In genomic region chr14:72476657-72477499, GRCh38 we compare ENCODE assay signal across 8 cellular contexts.
DNase-seq lines count a peak whose midpoint lies in the region; ATAC-seq and TF ChIP-seq lines count a peak whose summit lies in the region.

No MANE protein-coding gene starts in this region.

- H3K18ac ChIP-seq in neuronal stem cell (ENCODE audit: low read length): no peak overlapping the region

- peak overlapping the region; percentile 75 for H3K4me2 ChIP-seq in BLaER1
- H3K4me2 ChIP-seq in neuronal stem cell (ENCODE audit: insufficient read depth, low read length, poor library complexity, severe bottlenecking): no peak overlapping the region

- no peak overlapping the region for H3K9ac ChIP-seq in BLaER1
- H3K9ac ChIP-seq in neuronal stem cell (ENCODE audit: low read depth, low read length, poor library complexity): no peak overlapping the region

- ATAC-seq in GM19438 (IDR thresholded peaks at IDR 0.05; ENCODE audit: low read depth, unreplicated experiment) (peak; percentile 75), HG03460 (IDR thresholded peaks at IDR 0.05; ENCODE audit: unreplicated experiment) (peak; percentile 80)

- H2AFZ ChIP-seq in neuronal stem cell (ENCODE audit: low read length): peak overlapping the region; percentile 67

- H2AK5ac ChIP-seq in neuronal stem cell (ENCODE audit: low read depth, low read length): no peak overlapping the region

- no peak overlapping the region for H3K4me3 Mint-ChIP-seq in nephron progenitor cell

- peak; percentile 46 for DNase-seq in UCSD-AML1 (lab: John Stamatoyannopoulos, UW; ENCODE audit: unreplicated experiment)
- DNase-seq in cerebellum (ENCODE audit: low spot score): peak; percentile 54
- no peak for DNase-seq in neuronal stem cell (ENCODE audit: low spot score)
- no peak for DNase-seq in NCI-H146 (lab: John Stamatoyannopoulos, UW)
- DNase-seq in nephron progenitor cell: no peak

- H3K36me3 ChIP-seq in BLaER1: no peaks in the 10 kb centered on the region
- no peaks in the 10 kb centered on the region for H3K36me3 ChIP-seq in neuronal stem cell (replicated peaks in 1 of 2; ENCODE audit: control insufficient read depth in 2 of 2, insufficient read depth in 2 of 2, low read length in 2 of 2)

- H3K4me1 Mint-ChIP-seq in nephron progenitor cell: peaks cover 52% of the 10 kb centered on the region

- no peaks in the 10 kb centered on the region for H4K20me1 ChIP-seq in BLaER1

- no peak overlapping the region for H4K91ac ChIP-seq in neuronal stem cell (ENCODE audit: low read depth, low read length, poor library complexity)

- no peaks in the 10 kb centered on the region for H3K9me3 ChIP-seq in BLaER1
- no peaks in the 10 kb centered on the region for H3K9me3 ChIP-seq in neuronal stem cell (replicated peaks in 1 of 2; ENCODE audit: control insufficient read depth in 2 of 2, insufficient read depth in 1 of 2, low read depth in 1 of 2, low read length in 2 of 2)

- no peak overlapping the region for H2BK120ac ChIP-seq in neuronal stem cell (ENCODE audit: low read depth, low read length)

- H2BK15ac ChIP-seq in neuronal stem cell (ENCODE audit: low read length): no peak overlapping the region

- no peak overlapping the region for H4K8ac ChIP-seq in neuronal stem cell (ENCODE audit: low read depth, low read length)

- H2BK5ac ChIP-seq in neuronal stem cell (ENCODE audit: low read length): no peak overlapping the region

- H3K9me3 Mint-ChIP-seq in nephron progenitor cell: peaks cover under 1% of the 10 kb centered on the region

- H3K4me3 ChIP-seq in BLaER1 (no peak overlapping the region), neuronal stem cell (ENCODE audit: low read length in 2 of 2) (no peak overlapping the region)

- H3K36me3 Mint-ChIP-seq in nephron progenitor cell (ENCODE audit: low read depth): no peaks in the 10 kb centered on the region

- H3K27me3 Mint-ChIP-seq in nephron progenitor cell (ENCODE audit: low read depth, poor library complexity): no peaks in the 10 kb centered on the region

- no peaks in the 10 kb centered on the region for H3K79me1 ChIP-seq in neuronal stem cell (ENCODE audit: low read depth, low read length)

- H3K4ac ChIP-seq in neuronal stem cell (ENCODE audit: low read length): no peak overlapping the region

- no peak for TF ChIP-seq CTCF in nephron progenitor cell (IDR thresholded peaks at IDR 0.05)

- H3K4me1 ChIP-seq in BLaER1 (peaks cover 61% of the 10 kb centered on the region), neuronal stem cell (ENCODE audit: control insufficient read depth in 2 of 2, insufficient read depth in 1 of 2, low read depth in 1 of 2, low read length in 2 of 2) (peaks cover 13 to 51% of the 10 kb centered on the region in 2 donors)

- no peak overlapping the region for H3K14ac ChIP-seq in neuronal stem cell (ENCODE audit: low read length)

- no peak overlapping the region for H3K27ac Mint-ChIP-seq in nephron progenitor cell

- H3K23ac ChIP-seq in neuronal stem cell (ENCODE audit: low read depth, low read length, poor library complexity): no peak overlapping the region

- H3K27ac ChIP-seq in BLaER1 (no peak overlapping the region), neuronal stem cell (replicated peaks; ENCODE audit: low read length) (peak overlapping the region; percentile 23)

- no peaks in the 10 kb centered on the region for H3K27me3 ChIP-seq in BLaER1
- no peaks in the 10 kb centered on the region for H3K27me3 ChIP-seq in neuronal stem cell (ENCODE audit: control insufficient read depth in 3 of 3, insufficient read depth in 3 of 3, low read depth in 1 of 3, low read length in 3 of 3)

- no peak overlapping the region for H2BK12ac ChIP-seq in neuronal stem cell (ENCODE audit: low read length)

- WGBS in neuronal stem cell (ENCODE audit: extremely low coverage in 2 of 2, insufficient read length in 2 of 2, insufficient replicate concordance in 1 of 2), 2 donors: no CpG with 5 or more reads among the region's 8 CpGs

Comparison
In these comparisons a context has a peak if more than half of its experiments do, and no peak if none do; other contexts are left out.
1. DNase-seq: peak in UCSD-AML1 (single experiment) and cerebellum (single experiment); none in neuronal stem cell (single experiment), NCI-H146 (single experiment) and nephron progenitor cell (single experiment).